In the genomic region with DNA sequence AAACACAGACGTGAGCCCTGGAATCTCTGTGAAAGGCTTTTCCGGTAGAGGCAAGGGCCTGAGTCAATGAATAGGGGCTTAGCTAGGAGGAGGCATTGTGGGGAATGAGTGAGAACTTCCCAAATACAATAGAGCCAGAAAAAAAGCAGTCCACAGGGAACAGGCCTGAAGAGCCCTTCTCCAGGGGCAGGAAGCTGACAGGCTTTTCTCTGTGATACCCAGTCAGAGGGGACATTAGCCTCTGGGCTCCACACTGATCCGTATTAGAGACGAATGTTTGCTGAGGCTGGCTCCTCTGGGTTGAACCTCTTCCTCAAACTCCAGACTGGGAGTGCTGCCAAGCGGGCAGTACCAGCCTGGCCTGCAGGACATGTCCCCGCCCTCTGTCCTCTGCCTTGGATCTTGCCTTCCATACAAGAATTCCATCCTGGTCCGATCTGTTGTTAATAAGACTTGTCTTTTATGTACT, we compare ENCODE assay signal across 8 cellular contexts. TPM values are rescaled to one million over a fixed set of nuclear protein-coding genes. Genes with fewer than 3 reads are reported as not detected.
DNase-seq lines count a peak whose midpoint lies in the region; ATAC-seq and TF ChIP-seq lines count a peak whose summit lies in the region.

No MANE protein-coding gene starts in this region.

- in situ Hi-C loops in GM13976 (cut with MboI; ENCODE audit: low sequenced_read_pairs, unreplicated experiment) = no loop called here

- no peaks in the 10 kb centered on the region for H4K20me1 ChIP-seq in osteoblast (ENCODE audit: insufficient read depth, low read length)

- no peaks in the 10 kb centered on the region for H3K9me3 ChIP-seq in osteoblast (ENCODE audit: low read depth, low read length)

- no peak overlapping the region for H3K4me3 ChIP-seq in osteoblast (ENCODE audit: insufficient read depth, low read length)

- H3K36me3 ChIP-seq in osteoblast (ENCODE audit: insufficient read depth, low read length) = no peaks in the 10 kb centered on the region

- no peak for TF ChIP-seq CTCF in foreskin keratinocyte (conservative IDR thresholded peaks at IDR 0.05)
- no peak for TF ChIP-seq CTCF in osteoblast (IDR thresholded peaks at IDR 0.05; ENCODE audit: extremely low read depth, low read depth, low read length)
- TF ChIP-seq CTCF in GM13976 (IDR thresholded peaks at IDR 0.05; ENCODE audit: borderline replicate concordance, control extremely low read depth, extremely low read depth, insufficient read depth, missing control alignments) = no peak

- peak overlapping the region; percentile 93 for H3K4me2 ChIP-seq in osteoblast (ENCODE audit: insufficient read depth, low read length)

- no peak for ATAC-seq in foreskin keratinocyte
- ATAC-seq in HG03521 (IDR thresholded peaks at IDR 0.05; ENCODE audit: unreplicated experiment) = no peak

- H3K27ac ChIP-seq in foreskin keratinocyte (peak overlapping the region; percentile 44), osteoblast (ENCODE audit: low read depth, low read length) (no peak overlapping the region)

- H3K27me3 ChIP-seq in foreskin keratinocyte = no peaks in the 10 kb centered on the region
- peaks cover 3% of the 10 kb centered on the region for H3K27me3 ChIP-seq in osteoblast (ENCODE audit: insufficient read depth, low read length)

- H3K4me1 ChIP-seq in foreskin keratinocyte = no peaks in the 10 kb centered on the region
- H3K4me1 ChIP-seq in osteoblast (ENCODE audit: insufficient read depth, low read length) = peaks cover 25% of the 10 kb centered on the region

- DNase-seq in EH (ENCODE audit: low read depth) (peak; percentile 28), SHP77 treated with DMSO at 0.1 percent for 48 hours (lab: John Stamatoyannopoulos, UW) (peak; percentile 14), foreskin keratinocyte (no peak), osteoblast (ENCODE audit: insufficient read length, low spot score, missing footprints) (peak; percentile 82), amniotic stem cell (lab: John Stamatoyannopoulos, UW) (no peak), GM13976 (ENCODE audit: low spot score) (no peak), SK-N-DZ (ENCODE audit: low spot score) (no peak)

- no peak overlapping the region for H2AFZ ChIP-seq in osteoblast (ENCODE audit: low read length)

- no peaks in the 10 kb centered on the region for H3K79me2 ChIP-seq in osteoblast (ENCODE audit: insufficient read depth, low read length)

RNA-seq across cellular contexts. Expression of gene DHRS12, which starts 2.3 kb away (rescaled TPM):
- total RNA-seq in foreskin keratinocyte = 2.2 and 2.6 TPM in 2 replicates
- 4.7 and 5.0 TPM in 2 replicates for polyA plus RNA-seq in foreskin keratinocyte
- 3.3 and 3.8 TPM in 2 replicates for total RNA-seq in osteoblast
- 5.4 and 17.8 TPM in 2 replicates for polyA plus RNA-seq in SK-N-DZ (2014; cell fraction: cytosol; rRNA removed)
- 3.5 and 4.6 TPM in 2 replicates for polyA plus RNA-seq in SK-N-DZ (2014; cell fraction: nucleus; rRNA removed)

RNA-seq across cellular contexts. Expression of gene TMEM272, which starts 43.3 kb away (rescaled TPM):
- total RNA-seq in foreskin keratinocyte (not detected in 2 replicates), osteoblast (not detected in 2 replicates)
- not detected in 2 replicates for polyA plus RNA-seq in foreskin keratinocyte
- 0.02 and 2.5 TPM in 2 replicates for polyA plus RNA-seq in SK-N-DZ (2014; cell fraction: cytosol; rRNA removed)
- polyA plus RNA-seq in SK-N-DZ (2014; cell fraction: nucleus; rRNA removed) = 0.42 and 0.46 TPM in 2 replicates

Comparison
In these comparisons a context has a peak if more than half of its experiments do, and no peak if none do; other contexts are left out.
1. DNase-seq: peak in EH (single experiment), SHP77 treated with DMSO at 0.1 percent for 48 hours (single experiment) and osteoblast (single experiment); none in foreskin keratinocyte (0 of 2), amniotic stem cell (single experiment), GM13976 (single experiment) and SK-N-DZ (single experiment).